In genomic region chr10:79915828-79916227, GRCh38 we compare ENCODE assay signal across 4 cellular contexts. TPM values are rescaled to one million over a fixed set of nuclear protein-coding genes. Genes with fewer than 3 reads are reported as not detected.
"Had no signal": no experiment of that assay in that cellular context is flagged by ENCODE, and none has a peak within 500 bp of the region (broad histone marks: within the 10 kb centered on the region; RNA-seq: fewer than 3 reads in every experiment).

No MANE protein-coding gene starts in this region.

RNA-seq across cellular contexts. Expression of gene SFTPD, which starts 33.1 kb away (rescaled TPM):
- total RNA-seq: GM23338, HT-29, IMR-90 had no signal
- polyA plus RNA-seq: GM23338, IMR-90, K562 had no signal
